Comparison of ENCODE assay signal across 1 cellular context in the genomic region with DNA sequence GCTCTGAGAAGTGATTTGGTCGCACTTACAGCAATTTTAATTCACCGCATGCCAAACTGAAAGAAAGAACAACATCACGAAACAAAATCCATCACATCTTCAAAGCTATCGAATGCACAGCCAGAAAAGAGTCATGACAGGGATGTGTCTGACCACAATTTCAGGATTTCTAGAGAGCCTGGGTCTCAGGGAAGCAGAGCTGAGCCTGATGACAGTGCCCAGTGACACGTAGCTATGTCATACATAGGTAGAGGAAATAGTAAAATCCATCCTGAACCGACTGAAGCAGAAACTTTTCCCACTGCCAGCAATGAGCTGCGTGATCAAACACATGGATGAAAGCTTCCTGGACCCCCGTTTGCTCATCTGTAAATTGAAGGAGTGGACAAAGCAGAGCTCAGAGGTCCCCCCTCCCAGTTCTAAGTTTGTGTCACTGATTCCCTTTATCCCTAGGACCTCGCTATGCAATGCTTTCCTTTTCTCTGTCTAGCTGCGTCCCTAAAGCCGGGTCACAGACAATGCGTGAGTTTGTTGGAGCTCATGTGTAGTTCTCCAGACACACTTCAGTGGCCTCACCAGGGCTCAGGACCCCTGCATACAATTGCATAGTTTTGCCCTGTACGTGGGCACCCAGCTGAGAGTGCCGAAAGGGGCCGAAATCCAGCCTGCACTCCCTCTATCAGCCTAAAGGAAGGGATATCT.
TF ChIP-seq lines count a peak whose summit lies in the region.

No MANE protein-coding gene starts in this region.

TF ChIP-seq in WTC11, 78 proteins besides CTCF, POLR2A, EP300 and RAD21 (continued from another document):
- TF ChIP-seq ZNF138 (CRISPR knock-in tag; conservative IDR thresholded peaks at IDR 0.05) (no peak), TCF7 (CRISPR knock-in tag; IDR thresholded peaks at IDR 0.05; ENCODE audit: low read depth) (no peak), ZNF263 (CRISPR knock-in tag; IDR thresholded peaks at IDR 0.05; ENCODE audit: low read depth) (no peak), SMAD4 (CRISPR knock-in tag; IDR thresholded peaks at IDR 0.05) (no peak), FOXK1 (CRISPR knock-in tag; IDR thresholded peaks at IDR 0.05) (no peak), SP1 (CRISPR knock-in tag; conservative IDR thresholded peaks at IDR 0.05) (no peak), ZNF416 (CRISPR knock-in tag; IDR thresholded peaks at IDR 0.05) (no peak), OVOL2 (CRISPR knock-in tag; IDR thresholded peaks at IDR 0.05; ENCODE audit: borderline replicate concordance) (no peak)
- TF ChIP-seq, protein P1, sequence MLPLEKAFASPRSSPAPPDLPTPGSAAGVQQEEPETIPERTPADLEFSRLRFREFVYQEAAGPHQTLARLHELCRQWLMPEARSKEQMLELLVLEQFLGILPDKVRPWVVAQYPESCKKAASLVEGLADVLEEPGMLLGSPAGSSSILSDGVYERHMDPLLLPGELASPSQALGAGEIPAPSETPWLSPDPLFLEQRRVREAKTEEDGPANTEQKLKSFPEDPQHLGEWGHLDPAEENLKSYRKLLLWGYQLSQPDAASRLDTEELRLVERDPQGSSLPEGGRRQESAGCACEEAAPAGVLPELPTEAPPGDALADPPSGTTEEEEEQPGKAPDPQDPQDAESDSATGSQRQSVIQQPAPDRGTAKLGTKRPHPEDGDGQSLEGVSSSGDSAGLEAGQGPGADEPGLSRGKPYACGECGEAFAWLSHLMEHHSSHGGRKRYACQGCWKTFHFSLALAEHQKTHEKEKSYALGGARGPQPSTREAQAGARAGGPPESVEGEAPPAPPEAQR (CRISPR knock-in tag; IDR thresholded peaks at IDR 0.05) = no peak
- TF ChIP-seq, protein P2, sequence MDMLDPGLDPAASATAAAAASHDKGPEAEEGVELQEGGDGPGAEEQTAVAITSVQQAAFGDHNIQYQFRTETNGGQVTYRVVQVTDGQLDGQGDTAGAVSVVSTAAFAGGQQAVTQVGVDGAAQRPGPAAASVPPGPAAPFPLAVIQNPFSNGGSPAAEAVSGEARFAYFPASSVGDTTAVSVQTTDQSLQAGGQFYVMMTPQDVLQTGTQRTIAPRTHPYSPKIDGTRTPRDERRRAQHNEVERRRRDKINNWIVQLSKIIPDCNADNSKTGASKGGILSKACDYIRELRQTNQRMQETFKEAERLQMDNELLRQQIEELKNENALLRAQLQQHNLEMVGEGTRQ (CRISPR knock-in tag; IDR thresholded peaks at IDR 0.05) = no peak
- TF ChIP-seq, protein P3, sequence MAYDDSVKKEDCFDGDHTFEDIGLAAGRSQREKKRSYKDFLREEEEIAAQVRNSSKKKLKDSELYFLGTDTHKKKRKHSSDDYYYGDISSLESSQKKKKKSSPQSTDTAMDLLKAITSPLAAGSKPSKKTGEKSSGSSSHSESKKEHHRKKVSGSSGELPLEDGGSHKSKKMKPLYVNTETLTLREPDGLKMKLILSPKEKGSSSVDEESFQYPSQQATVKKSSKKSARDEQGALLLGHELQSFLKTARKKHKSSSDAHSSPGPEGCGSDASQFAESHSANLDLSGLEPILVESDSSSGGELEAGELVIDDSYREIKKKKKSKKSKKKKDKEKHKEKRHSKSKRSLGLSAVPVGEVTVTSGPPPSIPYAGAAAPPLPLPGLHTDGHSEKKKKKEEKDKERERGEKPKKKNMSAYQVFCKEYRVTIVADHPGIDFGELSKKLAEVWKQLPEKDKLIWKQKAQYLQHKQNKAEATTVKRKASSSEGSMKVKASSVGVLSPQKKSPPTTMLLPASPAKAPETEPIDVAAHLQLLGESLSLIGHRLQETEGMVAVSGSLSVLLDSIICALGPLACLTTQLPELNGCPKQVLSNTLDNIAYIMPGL (CRISPR knock-in tag; IDR thresholded peaks at IDR 0.05) = no peak
